8 cellular contexts compared by ENCODE assay signal in the genomic region with DNA sequence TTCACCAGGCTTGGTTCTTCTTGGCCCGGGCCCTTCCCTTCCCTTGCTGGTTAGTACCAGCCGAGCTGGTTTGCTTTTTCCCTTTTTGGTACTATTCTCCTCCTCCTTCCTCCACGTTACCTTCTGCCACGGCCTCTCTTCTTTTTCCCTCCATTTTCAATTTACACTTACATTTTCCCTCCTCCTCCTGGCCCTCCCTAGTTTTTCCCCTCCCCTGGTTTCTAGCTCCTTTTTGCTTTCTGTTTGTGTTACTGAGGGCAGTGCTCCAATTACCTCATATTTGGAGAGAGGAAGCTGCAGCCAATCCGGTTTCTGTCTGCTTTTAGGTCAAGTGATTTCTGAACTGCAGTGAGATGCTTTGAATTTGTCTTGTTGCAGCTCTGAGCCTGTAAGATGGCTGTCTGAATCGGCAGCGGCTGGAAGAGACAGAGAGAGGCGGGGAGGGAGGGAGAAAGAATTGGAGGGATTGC.
DNase-seq lines count a peak whose midpoint lies in the region; ATAC-seq and TF ChIP-seq lines count a peak whose summit lies in the region.

No MANE protein-coding gene starts in this region.

- 0 out of 2 replicates have a peak, but pooled peaks cover 2% of the 10 kb centered on the region for H3F3A ChIP-seq in GM23338 (replicated peaks; ENCODE audit: low read depth)

- H4K20me1 ChIP-seq in BLaER1 (peaks cover 79% of the 10 kb centered on the region), GM23338 (replicated peaks; ENCODE audit: insufficient read depth) (peaks cover 5% of the 10 kb centered on the region; the same call in 1 of the 2 replicates), OCI-LY7 (ENCODE audit: insufficient read depth, low read length) (peaks cover 29% of the 10 kb centered on the region; the same call in 1 of the 2 replicates)

- CTCF ChIA-PET in OCI-LY7 (lab: Charles Lee; ENCODE audit: unreplicated experiment), result no interaction called here

- H3K4me1 Mint-ChIP-seq in GM23338, result peaks cover 69% of the 10 kb centered on the region

- peaks cover 9% of the 10 kb centered on the region for H3K27me3 Mint-ChIP-seq in GM23338 (ENCODE audit: insufficient read depth, low read depth, poor library complexity)

- H3K4me3 Mint-ChIP-seq in GM23338, result peak overlapping the region; percentile 66

- peak overlapping the region; percentile 56 for H3K4me3 ChIP-seq in BLaER1
- peak overlapping the region; percentile 43 for H3K4me3 ChIP-seq in GM23338
- H3K4me3 ChIP-seq in OCI-LY7 (ENCODE audit: low read depth, low read length, poor library complexity, severe bottlenecking), result no peak overlapping the region
- H3K4me3 ChIP-seq in colonic mucosa, result no peak overlapping the region

- intact Hi-C loops in OCI-LY7 (cut with micrococcal nuclease; ENCODE audit: unreplicated experiment) (loop anchor here (5.0 kb wide), 1 partner anchor 269 kb away; no protein-coding TSS in a partner anchor), colonic mucosa (cut with DNase I) (no loop called here)

- peak overlapping the region; percentile 90 for H3K4me2 ChIP-seq in BLaER1
- H3K4me2 ChIP-seq in GM23338, result peak overlapping the region; percentile 73
- peak overlapping the region; percentile 69 for H3K4me2 ChIP-seq in OCI-LY7 (ENCODE audit: low read length)

- H3K4me1 ChIP-seq in BLaER1 (peaks cover 78% of the 10 kb centered on the region), GM23338 (ENCODE audit: insufficient read depth) (peaks cover 64% of the 10 kb centered on the region), OCI-LY7 (ENCODE audit: insufficient read depth, low read length, poor library complexity, severe bottlenecking) (peaks cover 64% of the 10 kb centered on the region), colonic mucosa (peaks cover 12% of the 10 kb centered on the region)

- POLR2A ChIA-PET in OCI-LY7 (lab: Charles Lee), result interaction anchor here (3.0 kb wide), 1 partner anchor 77 kb away, joined by 11 read pairs; no protein-coding TSS in a partner anchor

- H3K79me2 ChIP-seq in GM23338 (replicated peaks; ENCODE audit: insufficient read depth), result peaks cover 93% of the 10 kb centered on the region
- H3K79me2 ChIP-seq in OCI-LY7 (ENCODE audit: insufficient read depth, low read depth, low read length), result peaks cover 48% of the 10 kb centered on the region

- BruUV-seq in OCI-LY7 (replicated peaks; lab: Mats Ljungman, UMichigan), result no TSS peak

- H3K9me3 Mint-ChIP-seq in GM23338, result no peaks in the 10 kb centered on the region; the same call in 2 of the 3 replicates

- H3K9me3 ChIP-seq in BLaER1 (no peaks in the 10 kb centered on the region), OCI-LY7 (ENCODE audit: low read length) (no peaks in the 10 kb centered on the region), colonic mucosa (no peaks in the 10 kb centered on the region)

- ATAC-seq in GM23338 (peak; percentile 33), HG02798 (IDR thresholded peaks at IDR 0.05; ENCODE audit: poor library complexity, unreplicated experiment) (no peak), GM21381 (IDR thresholded peaks at IDR 0.05; ENCODE audit: unreplicated experiment) (no peak)

- no peaks in the 10 kb centered on the region for H3K27me3 ChIP-seq in BLaER1
- H3K27me3 ChIP-seq in GM23338 (ENCODE audit: insufficient read depth), result no peaks in the 10 kb centered on the region
- H3K27me3 ChIP-seq in colonic mucosa, result no peaks in the 10 kb centered on the region

- peaks cover 8% of the 10 kb centered on the region; the same call in 1 of the 2 replicates for H3K36me3 ChIP-seq in BLaER1
- H3K36me3 ChIP-seq in GM23338 (ENCODE audit: insufficient read depth), result no peaks in the 10 kb centered on the region
- peaks cover 33% of the 10 kb centered on the region; the same call in 1 of the 2 replicates for H3K36me3 ChIP-seq in OCI-LY7 (ENCODE audit: insufficient read depth, low read length)
- no peaks in the 10 kb centered on the region for H3K36me3 ChIP-seq in colonic mucosa

- H3K9ac ChIP-seq in BLaER1 (peak overlapping the region; percentile 67), colonic mucosa (ENCODE audit: low read depth in 2 of 2, low read length in 2 of 2) (peak overlapping the region in 1 of 2 donors; percentile 26)

- H3K27ac Mint-ChIP-seq in GM23338, result peak overlapping the region; percentile 95

- H3K9me2 ChIP-seq in GM23338 (ENCODE audit: insufficient read depth) (no peaks in the 10 kb centered on the region), OCI-LY7 (ENCODE audit: insufficient read depth, low read length) (no peaks in the 10 kb centered on the region)

- H3K27ac ChIP-seq in BLaER1 (peak overlapping the region; percentile 83), GM23338 (ENCODE audit: low read depth) (peak overlapping the region; percentile 95), OCI-LY7 (ENCODE audit: low read depth, low read length, poor library complexity, severe bottlenecking) (no peak overlapping the region), colonic mucosa (peak overlapping the region; percentile 49)

- no peaks in the 10 kb centered on the region for H3K36me3 Mint-ChIP-seq in GM23338 (ENCODE audit: low read depth)

- DNase-seq in GM23338 (ENCODE audit: low spot score) (peak; percentile 47), OCI-LY7 (ENCODE audit: low spot score) (no peak), colonic mucosa (no peak), left kidney (ENCODE audit: low read depth, low spot score) (peak; percentile 83), stromal cell of bone marrow (ENCODE audit: low read depth) (peak; percentile 89)

- TF ChIP-seq CTCF in GM23338 (conservative IDR thresholded peaks at IDR 0.05; ENCODE audit: low read depth in 2 of 2) (no peak), OCI-LY7 (conservative IDR thresholded peaks at IDR 0.05; ENCODE audit: low read length) (no peak), colonic mucosa (IDR thresholded peaks at IDR 0.05) (no peak)

- H2AFZ ChIP-seq in GM23338 (no peak overlapping the region), OCI-LY7 (ENCODE audit: low read length) (no peak overlapping the region)

TF ChIP-seq in GM23338, 12 proteins besides CTCF, POLR2A, EP300 and RAD21 (continues in another document):
- TF ChIP-seq, protein P1, sequence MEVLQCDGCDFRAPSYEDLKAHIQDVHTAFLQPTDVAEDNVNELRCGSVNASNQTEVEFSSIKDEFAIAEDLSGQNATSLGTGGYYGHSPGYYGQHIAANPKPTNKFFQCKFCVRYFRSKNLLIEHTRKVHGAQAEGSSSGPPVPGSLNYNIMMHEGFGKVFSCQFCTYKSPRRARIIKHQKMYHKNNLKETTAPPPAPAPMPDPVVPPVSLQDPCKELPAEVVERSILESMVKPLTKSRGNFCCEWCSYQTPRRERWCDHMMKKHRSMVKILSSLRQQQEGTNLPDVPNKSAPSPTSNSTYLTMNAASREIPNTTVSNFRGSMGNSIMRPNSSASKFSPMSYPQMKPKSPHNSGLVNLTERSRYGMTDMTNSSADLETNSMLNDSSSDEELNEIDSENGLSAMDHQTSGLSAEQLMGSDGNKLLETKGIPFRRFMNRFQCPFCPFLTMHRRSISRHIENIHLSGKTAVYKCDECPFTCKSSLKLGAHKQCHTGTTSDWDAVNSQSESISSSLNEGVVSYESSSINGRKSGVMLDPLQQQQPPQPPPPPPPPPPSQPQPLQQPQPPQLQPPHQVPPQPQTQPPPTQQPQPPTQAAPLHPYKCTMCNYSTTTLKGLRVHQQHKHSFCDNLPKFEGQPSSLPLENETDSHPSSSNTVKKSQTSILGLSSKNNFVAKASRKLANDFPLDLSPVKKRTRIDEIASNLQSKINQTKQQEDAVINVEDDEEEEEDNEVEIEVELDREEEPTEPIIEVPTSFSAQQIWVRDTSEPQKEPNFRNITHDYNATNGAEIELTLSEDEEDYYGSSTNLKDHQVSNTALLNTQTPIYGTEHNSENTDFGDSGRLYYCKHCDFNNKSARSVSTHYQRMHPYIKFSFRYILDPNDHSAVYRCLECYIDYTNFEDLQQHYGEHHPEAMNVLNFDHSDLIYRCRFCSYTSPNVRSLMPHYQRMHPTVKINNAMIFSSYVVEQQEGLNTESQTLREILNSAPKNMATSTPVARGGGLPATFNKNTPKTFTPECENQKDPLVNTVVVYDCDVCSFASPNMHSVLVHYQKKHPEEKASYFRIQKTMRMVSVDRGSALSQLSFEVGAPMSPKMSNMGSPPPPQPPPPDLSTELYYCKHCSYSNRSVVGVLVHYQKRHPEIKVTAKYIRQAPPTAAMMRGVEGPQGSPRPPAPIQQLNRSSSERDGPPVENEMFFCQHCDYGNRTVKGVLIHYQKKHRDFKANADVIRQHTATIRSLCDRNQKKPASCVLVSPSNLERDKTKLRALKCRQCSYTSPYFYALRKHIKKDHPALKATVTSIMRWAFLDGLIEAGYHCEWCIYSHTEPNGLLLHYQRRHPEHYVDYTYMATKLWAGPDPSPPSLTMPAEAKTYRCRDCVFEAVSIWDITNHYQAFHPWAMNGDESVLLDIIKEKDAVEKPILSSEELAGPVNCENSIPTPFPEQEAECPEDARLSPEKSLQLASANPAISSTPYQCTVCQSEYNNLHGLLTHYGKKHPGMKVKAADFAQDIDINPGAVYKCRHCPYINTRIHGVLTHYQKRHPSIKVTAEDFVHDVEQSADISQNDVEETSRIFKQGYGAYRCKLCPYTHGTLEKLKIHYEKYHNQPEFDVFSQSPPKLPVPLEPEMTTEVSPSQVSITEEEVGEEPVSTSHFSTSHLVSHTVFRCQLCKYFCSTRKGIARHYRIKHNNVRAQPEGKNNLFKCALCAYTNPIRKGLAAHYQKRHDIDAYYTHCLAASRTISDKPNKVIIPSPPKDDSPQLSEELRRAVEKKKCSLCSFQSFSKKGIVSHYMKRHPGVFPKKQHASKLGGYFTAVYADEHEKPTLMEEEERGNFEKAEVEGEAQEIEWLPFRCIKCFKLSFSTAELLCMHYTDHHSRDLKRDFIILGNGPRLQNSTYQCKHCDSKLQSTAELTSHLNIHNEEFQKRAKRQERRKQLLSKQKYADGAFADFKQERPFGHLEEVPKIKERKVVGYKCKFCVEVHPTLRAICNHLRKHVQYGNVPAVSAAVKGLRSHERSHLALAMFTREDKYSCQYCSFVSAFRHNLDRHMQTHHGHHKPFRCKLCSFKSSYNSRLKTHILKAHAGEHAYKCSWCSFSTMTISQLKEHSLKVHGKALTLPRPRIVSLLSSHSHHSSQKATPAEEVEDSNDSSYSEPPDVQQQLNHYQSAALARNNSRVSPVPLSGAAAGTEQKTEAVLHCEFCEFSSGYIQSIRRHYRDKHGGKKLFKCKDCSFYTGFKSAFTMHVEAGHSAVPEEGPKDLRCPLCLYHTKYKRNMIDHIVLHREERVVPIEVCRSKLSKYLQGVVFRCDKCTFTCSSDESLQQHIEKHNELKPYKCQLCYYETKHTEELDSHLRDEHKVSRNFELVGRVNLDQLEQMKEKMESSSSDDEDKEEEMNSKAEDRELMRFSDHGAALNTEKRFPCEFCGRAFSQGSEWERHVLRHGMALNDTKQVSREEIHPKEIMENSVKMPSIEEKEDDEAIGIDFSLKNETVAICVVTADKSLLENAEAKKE (CRISPR knock-in tag; IDR thresholded peaks at IDR 0.05), result no peak
- TF ChIP-seq CREB1 (CRISPR knock-in tag; IDR thresholded peaks at IDR 0.05; ENCODE audit: low read depth) (no peak), JUNB (IDR thresholded peaks at IDR 0.05; ENCODE audit: unreplicated experiment) (no peak), NANOG (IDR thresholded peaks at IDR 0.05; ENCODE audit: borderline replicate concordance) (no peak), POLR2AphosphoS5 (IDR thresholded peaks at IDR 0.05; ENCODE audit: low read depth) (no peak)

Comparison
In these comparisons a context has a peak if more than half of its experiments do, and no peak if none do; other contexts are left out.
1. H3K4me3 ChIP-seq: peak in BLaER1 (single experiment) and GM23338 (single experiment); none in OCI-LY7 (single experiment) and colonic mucosa (single experiment).
2. DNase-seq: peak in GM23338 (single experiment), left kidney (single experiment) and stromal cell of bone marrow (single experiment); none in OCI-LY7 (single experiment) and colonic mucosa (single experiment).
3. Peak in every context shown above with its lines, with median percentiles within 50 percentile points of each other: H3K4me2 ChIP-seq.